Comparison of ENCODE assay signal across 14 cellular contexts in genomic region chr5:180329138-180329435, GRCh38. TPM values are rescaled to one million over a fixed set of nuclear protein-coding genes. Genes with fewer than 3 reads are reported as not detected.
DNase-seq lines count a peak whose midpoint lies in the region; ATAC-seq and TF ChIP-seq lines count a peak whose summit lies in the region.
"Had no signal": no experiment of that assay in that cellular context is flagged by ENCODE, and none has a peak within 500 bp of the region (broad histone marks: within the 10 kb centered on the region; RNA-seq: fewer than 3 reads in every experiment).

No MANE protein-coding gene starts in this region.

- H3K23ac ChIP-seq in mesenchymal stem cell (ENCODE audit: low read length in 2 of 2), result no peak overlapping the region

- no peak overlapping the region for H3K14ac ChIP-seq in mesenchymal stem cell (ENCODE audit: low read length in 2 of 2)

- ATAC-seq in effector memory CD8-positive, alpha-beta T cell (replicated peaks), result no peak

- H3K9me3 Mint-ChIP-seq in effector memory CD8-positive, alpha-beta T cell, result no peaks in the 10 kb centered on the region
- H3K9me3 Mint-ChIP-seq: CD8-positive, alpha-beta memory T cell had no signal

- H3K27ac ChIP-seq in HUES48 (ENCODE audit: low read depth, low read length), result peak overlapping the region; percentile 20
- no peak overlapping the region for H3K27ac ChIP-seq in mesenchymal stem cell (ENCODE audit: low read length, poor library complexity, severe bottlenecking)
- H3K27ac ChIP-seq in spleen, result no peak overlapping the region
- H3K27ac ChIP-seq: SJSA1 had no signal

- H3K4me2 ChIP-seq in mesenchymal stem cell (ENCODE audit: low read length, poor library complexity, severe bottlenecking), result no peak overlapping the region

- H3K79me1 ChIP-seq in mesenchymal stem cell (replicated peaks; ENCODE audit: low read length, poor library complexity, severe bottlenecking), result peaks cover 10% of the 10 kb centered on the region

- no peak overlapping the region for H3K18ac ChIP-seq in mesenchymal stem cell (ENCODE audit: low read depth in 1 of 2, low read length in 2 of 2)

- H3K4me1 Mint-ChIP-seq in effector memory CD8-positive, alpha-beta T cell (ENCODE audit: low read depth in 2 of 2), result peaks cover 4% of the 10 kb centered on the region in 2 donors
- H3K4me1 Mint-ChIP-seq: CD14-positive monocyte had no signal

- H4K91ac ChIP-seq in mesenchymal stem cell (ENCODE audit: low read length), result no peak overlapping the region

- no peak overlapping the region for H4K8ac ChIP-seq in mesenchymal stem cell (ENCODE audit: low read length)

- H3K27ac Mint-ChIP-seq in effector memory CD8-positive, alpha-beta T cell, result no peak overlapping the region
- H3K27ac Mint-ChIP-seq: CD14-positive monocyte; CD8-positive, alpha-beta memory T cell had no signal

- H3K4me3 Mint-ChIP-seq in effector memory CD8-positive, alpha-beta T cell, result peak overlapping the region in 1 of 2 donors; percentile 21
- H3K4me3 Mint-ChIP-seq: CD14-positive monocyte; CD8-positive, alpha-beta memory T cell had no signal

- no peak overlapping the region for H2BK5ac ChIP-seq in mesenchymal stem cell (ENCODE audit: low read depth, low read length, poor library complexity, severe bottlenecking)

- H3K27me3 ChIP-seq in HUES48 (ENCODE audit: control insufficient read depth, insufficient read depth, low read length), result no peaks in the 10 kb centered on the region
- no peaks in the 10 kb centered on the region for H3K27me3 ChIP-seq in mesenchymal stem cell (ENCODE audit: control insufficient read depth in 1 of 2, insufficient read depth in 1 of 2, low read length in 2 of 2)
- H3K27me3 ChIP-seq in spleen (replicated peaks in 1 of 7), result peaks cover 0 to 26% (median 6%) of the 10 kb centered on the region in 7 donors
- H3K27me3 ChIP-seq: BE2C, SJSA1 had no signal

- TF ChIP-seq POLR2A in spleen (IDR thresholded peaks at IDR 0.05), result no peak

- peaks cover 20% of the 10 kb centered on the region for H3K4me1 ChIP-seq in HUES48 (ENCODE audit: control insufficient read depth, insufficient read depth, low read length)
- H3K4me1 ChIP-seq in mesenchymal stem cell (ENCODE audit: control insufficient read depth, insufficient read depth, low read depth, low read length), result peaks cover 45% of the 10 kb centered on the region
- H3K4me1 ChIP-seq in spleen, result peaks cover 0 to 6% (median 1%) of the 10 kb centered on the region in 6 donors
- H3K4me1 ChIP-seq: BE2C had no signal

- no peak overlapping the region for H2AFZ ChIP-seq in mesenchymal stem cell (ENCODE audit: low read depth, low read length)

- TF ChIP-seq CTCF in spleen (IDR thresholded peaks at IDR 0.05 in 8 of 11, conservative IDR thresholded peaks at IDR 0.05 in 3 of 11) (no peak), foreskin fibroblast (IDR thresholded peaks at IDR 0.05; ENCODE audit: low read depth, low read length) (no peak)

- H3K4ac ChIP-seq in mesenchymal stem cell (ENCODE audit: low read depth in 1 of 2, low read length in 2 of 2), result no peak overlapping the region

- peak; percentile 69 for DNase-seq in RKO (ENCODE audit: low spot score)
- no peak for DNase-seq in mesenchymal stem cell
- peak; percentile 40 for DNase-seq in spleen
- DNase-seq in NCI-H1694 treated with DMSO at 0.1 percent for 48 hours (lab: John Stamatoyannopoulos, UW), result no peak
- no peak for DNase-seq in foreskin fibroblast
- DNase-seq in stimulated activated CD4-positive, alpha-beta T cell treated with anti-CD3 and anti-CD28 coated beads, Interleukin-2, amount 100 ng/mL, for 48 hours, result no peak
- no peak for DNase-seq in effector memory CD8-positive, alpha-beta T cell
- DNase-seq: NCI-H1105, NCI-H1436 treated with DMSO at 0.1 percent for 48 hours had no signal

- no peak overlapping the region for H2BK15ac ChIP-seq in mesenchymal stem cell (ENCODE audit: low read depth, poor library complexity, severe bottlenecking)

- H3K36me3 ChIP-seq in HUES48 (ENCODE audit: control insufficient read depth, insufficient read depth, low read length) (peaks cover 79% of the 10 kb centered on the region), mesenchymal stem cell (ENCODE audit: control insufficient read depth in 1 of 2, insufficient read depth in 2 of 2, low read depth in 1 of 2, low read length in 2 of 2) (peaks cover 28 to 74% of the 10 kb centered on the region in 2 experiments), spleen (no peaks in the 10 kb centered on the region)
- H3K36me3 ChIP-seq: BE2C had no signal

- H2BK12ac ChIP-seq in mesenchymal stem cell (ENCODE audit: low read length in 2 of 2), result no peak overlapping the region

- intact Hi-C loops in spleen (cut with DNase I; ENCODE audit: low total_unique reads), result no loop called here

- no peak overlapping the region for H3K4me3 ChIP-seq in HUES48 (ENCODE audit: low read depth, low read length)
- H3K4me3 ChIP-seq in mesenchymal stem cell (ENCODE audit: insufficient read depth in 1 of 2, low read depth in 1 of 2, low read length in 2 of 2), result no peak overlapping the region
- no peak overlapping the region for H3K4me3 ChIP-seq in spleen
- no peak overlapping the region for H3K4me3 ChIP-seq in foreskin fibroblast (ENCODE audit: low read depth in 1 of 2, low read length in 2 of 2)
- H3K4me3 ChIP-seq: SJSA1 had no signal

- WGBS in mesenchymal stem cell, result 89% methylated on average over 7 of the region's 7 CpGs
- WGBS in spleen, 5 donors, result 87 to 96% (median 93%) methylated on average over 7 of the region's 7 CpGs

- H2BK120ac ChIP-seq in mesenchymal stem cell (ENCODE audit: low read depth, low read length), result no peak overlapping the region

- H3K9me3 ChIP-seq in HUES48 (ENCODE audit: control insufficient read depth, insufficient read depth, low read length) (no peaks in the 10 kb centered on the region), mesenchymal stem cell (ENCODE audit: control insufficient read depth, low read length) (no peaks in the 10 kb centered on the region), spleen (no peaks in the 10 kb centered on the region)
- H3K9me3 ChIP-seq: BE2C, SJSA1 had no signal

- no peak overlapping the region for H3K9ac ChIP-seq in HUES48 (ENCODE audit: low read depth, low read length)
- peak overlapping the region; percentile 68 for H3K9ac ChIP-seq in mesenchymal stem cell (ENCODE audit: low read length)

- peaks cover 9 to 21% of the 10 kb centered on the region in 2 donors for H3K27me3 Mint-ChIP-seq in effector memory CD8-positive, alpha-beta T cell

- peaks cover 8% of the 10 kb centered on the region for H3K36me3 Mint-ChIP-seq in effector memory CD8-positive, alpha-beta T cell (ENCODE audit: insufficient read depth)
- H3K36me3 Mint-ChIP-seq: CD14-positive monocyte had no signal

- no peak overlapping the region for H2AK5ac ChIP-seq in mesenchymal stem cell (ENCODE audit: low read length, severe bottlenecking)

RNA-seq across cellular contexts. Expression of gene GFPT2, which starts 24.0 kb away (rescaled TPM):
- 12.3 TPM for polyA plus RNA-seq in mesenchymal stem cell (2013, experiment 1 of 2)
- 12.0 TPM for polyA plus RNA-seq in mesenchymal stem cell (2013, experiment 2 of 2)
- 1 to 10 TPM; 1.2 to 4.7 (median 2.0) TPM for total RNA-seq in spleen
- 1 to 10 TPM; 1.2 to 1.5 (median 1.5) TPM for polyA plus RNA-seq in spleen
- polyA plus RNA-seq: CD14-positive monocyte had no signal

RNA-seq across cellular contexts. Expression of gene MAPK9, which starts 37.2 kb away (rescaled TPM):
- 26.3 TPM for polyA plus RNA-seq in mesenchymal stem cell (2013, experiment 1 of 2)
- polyA plus RNA-seq in mesenchymal stem cell (2013, experiment 2 of 2), result 25.8 TPM
- 10 to 100 TPM; 30.7 to 38.5 (median 33.4) TPM for total RNA-seq in spleen
- polyA plus RNA-seq in spleen, result 10 to 100 TPM in 2 of 3 donors, 1 to 10 TPM in 1; 8.9 to 13.9 (median 10.3) TPM

Comparison
In these comparisons a context has a peak if more than half of its experiments do, and no peak if none do; other contexts are left out.
1. DNase-seq: peak in RKO (single experiment) and spleen (single experiment); none in mesenchymal stem cell (single experiment), NCI-H1694 treated with DMSO at 0.1 percent for 48 hours (single experiment), foreskin fibroblast (0 of 2), stimulated activated CD4-positive, alpha-beta T cell treated with anti-CD3 and anti-CD28 coated beads, Interleukin-2, amount 100 ng/mL, for 48 hours (0 of 2) and effector memory CD8-positive, alpha-beta T cell (0 of 3).